In the genomic region with DNA sequence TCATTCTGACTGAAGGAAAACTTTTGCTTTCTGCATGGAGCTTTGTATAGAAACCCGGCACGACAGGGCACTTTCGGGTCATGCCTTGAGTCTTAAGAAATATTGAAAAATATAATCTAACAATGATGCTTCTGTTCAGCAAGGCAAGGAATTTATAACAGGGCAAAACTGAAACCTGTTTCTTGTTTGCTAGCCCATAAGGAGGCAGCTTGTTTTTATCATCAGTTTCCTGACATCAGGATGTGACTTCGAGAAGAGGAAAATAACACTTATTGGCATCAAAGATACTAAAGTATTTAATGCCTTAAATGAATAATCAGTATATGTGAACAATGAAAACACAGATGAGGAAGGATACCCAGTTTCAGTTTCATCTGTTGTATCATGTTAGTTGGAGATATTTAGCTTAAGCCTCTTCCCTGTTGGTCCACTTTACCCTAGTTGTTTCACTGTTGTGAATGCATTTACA, we compare ENCODE assay signal across 12 cellular contexts.
A peak's percentile ranks its signal among the peaks of the same experiment; 100 is the strongest.
DNase-seq lines count a peak whose midpoint lies in the region; ATAC-seq, FAIRE-seq and TF ChIP-seq lines count a peak whose summit lies in the region.
"Had no signal": no experiment of that assay in that cellular context is flagged by ENCODE, and none has a peak within 500 bp of the region (broad histone marks: within the 10 kb centered on the region; RNA-seq: fewer than 3 reads in every experiment).

No MANE protein-coding gene starts in this region.

- TF ChIP-seq CTCF in D721Med (IDR thresholded peaks at IDR 0.05; ENCODE audit: insufficient read depth, missing control alignments) (no peak), ovary (IDR thresholded peaks at IDR 0.05) (no peak), Peyer's patch (IDR thresholded peaks at IDR 0.05) (no peak)

- no peak overlapping the region for H3K9ac ChIP-seq in endocrine pancreas (ENCODE audit: control insufficient read depth, insufficient read depth, low read length)

- peak overlapping the region; percentile 54 for H3K4me3 ChIP-seq in endocrine pancreas (ENCODE audit: control insufficient read depth, insufficient read depth, low read length)
- H3K4me3 ChIP-seq in ovary: no peak overlapping the region
- H3K4me3 ChIP-seq in Peyer's patch: no peak overlapping the region

- DNase-seq in D721Med (ENCODE audit: insufficient read length, low spot score) (no peak), ovary (no peak), left lobe of liver (ENCODE audit: low spot score) (no peak), Peyer's patch (no peak)
- DNase-seq in activated effector memory CD4-positive, alpha-beta T cell treated with Interleukin-2 at 50 U/mL for 16 hours: no peak
- DNase-seq: GOT3, NCI-H1105 had no signal

- H3K9me3 ChIP-seq in endocrine pancreas (ENCODE audit: control insufficient read depth, low read length) (no peaks in the 10 kb centered on the region), ovary (no peaks in the 10 kb centered on the region), Peyer's patch (no peaks in the 10 kb centered on the region)

- TF ChIP-seq EP300 in ovary (IDR thresholded peaks at IDR 0.05): no peak

- H3K4me1 ChIP-seq in endocrine pancreas (ENCODE audit: control insufficient read depth, insufficient read depth, low read length) (peaks cover 6% of the 10 kb centered on the region), ovary (ENCODE audit: insufficient read depth) (no peaks in the 10 kb centered on the region), Peyer's patch (no peaks in the 10 kb centered on the region)

- ATAC-seq in GM19463 (IDR thresholded peaks at IDR 0.05; ENCODE audit: unreplicated experiment) (peak; percentile 74), HG03354 (IDR thresholded peaks at IDR 0.05; ENCODE audit: poor library complexity, severe bottlenecking, unreplicated experiment) (peak; percentile 84), left lobe of liver (no peak)

- intact Hi-C loops in ovary (cut with DNase I): no loop called here

- TF ChIP-seq POLR2A in ovary (IDR thresholded peaks at IDR 0.05) (no peak), Peyer's patch (IDR thresholded peaks at IDR 0.05) (no peak)

- H3K36me3 ChIP-seq in endocrine pancreas (ENCODE audit: control insufficient read depth, insufficient read depth, low read length): no peaks in the 10 kb centered on the region
- H3K36me3 ChIP-seq in ovary: no peaks in the 10 kb centered on the region
- no peaks in the 10 kb centered on the region for H3K36me3 ChIP-seq in Peyer's patch

- peak; percentile 53 for FAIRE-seq in D721Med (lab: Jason Lieb, UNC)
- FAIRE-seq: bronchial epithelial cell, TTC549 had no signal

- H3K27ac ChIP-seq in ovary (no peak overlapping the region), Peyer's patch (no peak overlapping the region)

- 10 to 19% (median 14%) methylated on average over 4 of the region's 4 CpGs for WGBS in ovary, 3 donors

- no peaks in the 10 kb centered on the region for H3K27me3 ChIP-seq in endocrine pancreas (ENCODE audit: control insufficient read depth, insufficient read depth, low read length)
- H3K27me3 ChIP-seq in ovary: no peaks in the 10 kb centered on the region
- H3K27me3 ChIP-seq in Peyer's patch: no peaks in the 10 kb centered on the region
